ENCODE assay signal across 25 cellular contexts in genomic region chr6:131918650-131919355, GRCh38. TPM values are rescaled to one million over a fixed set of nuclear protein-coding genes. Genes with fewer than 3 reads are reported as not detected.
"Had no signal": no experiment of that assay in that cellular context is flagged by ENCODE, and none has a peak within 500 bp of the region (broad histone marks: within the 10 kb centered on the region; RNA-seq: fewer than 3 reads in every experiment).

No MANE protein-coding gene starts in this region.

- H3K9me3 ChIP-seq: body of pancreas had no signal

- H3K4me3 Mint-ChIP-seq: activated B cell treated with CpG ODN at 0.5 μM for 24 hours; activated CD4-positive, alpha-beta memory T cell treated with anti-CD3 and anti-CD28 coated beads for 36 hours; activated CD4-positive, alpha-beta T cell treated with anti-CD3 and anti-CD28 coated beads, Interleukin-2, amount 10 ng/mL, durations not matched to agents 7 days and 5 days; activated naive CD8-positive, alpha-beta T cell treated with anti-CD3 and anti-CD28 coated beads, Interleukin-2, amount 50 U/mL, for 24 hours; activated T-cell treated with anti-CD3 and anti-CD28 coated beads, Interleukin-2, amount 50 U/mL, for 4 hours; T-helper 1 cell treated with Interleukin-12 subunit alpha and Interleukin-12 subunit beta and Interleukin-4 antibody, amounts not matched to agents 30 μg/mL and 1 μg/mL, for 36 hours had no signal

- H3K4me1 ChIP-seq: ascending aorta, body of pancreas had no signal

- H3K27ac Mint-ChIP-seq: activated B cell treated with CpG ODN at 0.5 μM for 24 hours; activated CD4-positive, alpha-beta memory T cell treated with anti-CD3 and anti-CD28 coated beads for 36 hours; activated CD4-positive, alpha-beta T cell treated with anti-CD3 and anti-CD28 coated beads, Interleukin-2, amount 10 ng/mL, durations not matched to agents 7 days and 5 days; activated naive CD4-positive, alpha-beta T cell treated with anti-CD3 and anti-CD28 coated beads, Interleukin-2, amount 50 U/mL, for 72 hours; activated naive CD8-positive, alpha-beta T cell treated with anti-CD3 and anti-CD28 coated beads, Interleukin-2, amount 50 U/mL, for 24 hours; T-helper 1 cell treated with Interleukin-12 subunit alpha and Interleukin-12 subunit beta and Interleukin-4 antibody, amounts not matched to agents 30 μg/mL and 1 μg/mL, for 36 hours had no signal

- H3K36me3 ChIP-seq: ascending aorta, MG63 had no signal

- H3K27me3 ChIP-seq: ascending aorta, body of pancreas, MG63 had no signal

- H3K27ac ChIP-seq: ascending aorta, body of pancreas had no signal

- H3K4me3 ChIP-seq: ascending aorta, body of pancreas, MG63 had no signal

- DNase-seq: activated B cell treated with CpG ODN at 0.5 μM for 24 hours; activated CD4-positive, alpha-beta memory T cell treated with anti-CD3 and anti-CD28 coated beads for 36 hours; activated CD4-positive, alpha-beta T cell treated with anti-CD3 and anti-CD28 coated beads for 1 hour; activated CD4-positive, alpha-beta T cell treated with anti-CD3 and anti-CD28 coated beads, Interleukin-2, amount 10 ng/mL, durations not matched to agents 7 days and 5 days; activated CD8-positive, alpha-beta memory T cell treated with anti-CD3 and anti-CD28 coated beads for 24 hours; activated effector memory CD4-positive, alpha-beta T cell treated with anti-CD3 and anti-CD28 coated beads, Interleukin-2, amount 50 U/mL, for 16 hours; activated naive CD4-positive, alpha-beta T cell treated with Interleukin-2 at 50 U/mL for 16 hours; activated naive CD8-positive, alpha-beta T cell treated with anti-CD3 and anti-CD28 coated beads, Interleukin-2, amount 50 U/mL, for 24 hours; activated T-cell treated with anti-CD3 and anti-CD28 coated beads, Interleukin-2, amount 50 U/mL, for 4 hours; amniotic stem cell; body of pancreas; central memory CD4-positive, alpha-beta T cell; MG63; NCI-H1105; NCI-H1436; NCI-H1694 treated with DMSO at 0.1 percent for 48 hours; NCI-H2081; NCI-H446; NCI-H524; PC-3; SHP77 treated with DMSO at 0.1 percent for 48 hours; T-helper 9 cell had no signal

- H3K9me3 Mint-ChIP-seq: T-helper 1 cell treated with Interleukin-12 subunit alpha and Interleukin-12 subunit beta and Interleukin-4 antibody, amounts not matched to agents 30 μg/mL and 1 μg/mL, for 36 hours had no signal

- H3K36me3 Mint-ChIP-seq: activated CD4-positive, alpha-beta memory T cell treated with anti-CD3 and anti-CD28 coated beads for 36 hours had no signal

RNA-seq across cellular contexts. Expression of gene CCN2, which starts 32.4 kb away (rescaled TPM):
- total RNA-seq: activated CD4-positive, alpha-beta memory T cell treated with anti-CD3 and anti-CD28 coated beads for 36 hours; activated CD4-positive, alpha-beta T cell treated with anti-CD3 and anti-CD28 coated beads, Interleukin-2, amount 10 ng/mL, durations not matched to agents 7 days and 5 days; activated naive CD4-positive, alpha-beta T cell treated with anti-CD3 and anti-CD28 coated beads, Interleukin-2, amount 50 U/mL, for 72 hours had no signal
